Comparison of ENCODE assay signal across 25 cellular contexts in the genomic region with DNA sequence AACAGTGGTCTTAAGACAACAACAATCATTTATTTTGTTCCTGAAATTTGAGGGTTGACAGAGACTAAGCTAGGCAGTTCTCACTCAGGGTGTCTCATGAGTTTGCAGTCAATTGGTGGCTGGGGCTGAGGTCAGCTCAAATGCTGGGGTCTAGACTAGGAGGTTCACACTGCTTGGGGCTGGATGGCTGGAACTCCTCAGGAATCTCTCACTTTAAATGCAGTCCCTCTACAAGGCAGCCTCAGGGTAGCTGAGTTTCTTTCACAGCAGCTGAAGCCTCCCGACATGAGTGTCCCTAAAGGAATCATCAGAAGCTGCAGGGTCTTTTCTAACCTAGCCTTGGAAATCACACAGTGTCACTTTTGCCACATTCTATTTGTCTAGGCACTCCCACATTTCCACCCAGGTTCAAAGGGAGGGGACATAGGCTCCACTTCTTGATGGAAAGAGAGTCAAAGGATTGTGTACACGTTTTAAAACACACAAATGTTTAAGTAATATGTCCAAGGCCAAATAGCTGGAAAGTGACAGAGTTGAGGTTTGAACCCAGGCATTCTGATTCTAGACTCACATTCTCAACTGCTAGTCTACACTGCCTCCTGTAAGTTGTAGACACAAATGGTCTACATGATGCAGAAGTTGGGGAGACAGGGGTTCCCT.
"Had no signal": no experiment of that assay in that cellular context is flagged by ENCODE, and none has a peak within 500 bp of the region (broad histone marks: within the 10 kb centered on the region; RNA-seq: fewer than 3 reads in every experiment).

No MANE protein-coding gene starts in this region.

- H3K4me2 ChIP-seq: KMS-11 had no signal

- H3K27me3 ChIP-seq: SJSA1 had no signal

- ATAC-seq: activated T-helper 17 cell treated with anti-CD3 and anti-CD28 coated beads, Interleukin-2, amount 50 U/mL, for 72 hours; PC-3; SK-N-SH treated with all-trans-retinoic acid at 6 μM for 48 hours had no signal

- H3K27ac ChIP-seq: KMS-11, SJSA1 had no signal

- FAIRE-seq: RCC 7860 had no signal

- DNase-seq: activated CD4-positive, alpha-beta T cell treated with anti-CD3 and anti-CD28 coated beads for 48 hours; activated CD4-positive, alpha-beta T cell treated with anti-CD3 and anti-CD28 coated beads, Interleukin-2, amount 50 U/mL, for 4 hours; activated CD4-positive, CD25-positive, alpha-beta regulatory T cell treated with anti-CD3 and anti-CD28 coated beads, Interleukin-2, amount 50 U/mL, for 72 hours; activated CD8-positive, alpha-beta memory T cell treated with anti-CD3 and anti-CD28 coated beads for 24 hours; activated gamma-delta T cell; activated naive CD4-positive, alpha-beta T cell treated with anti-CD3 and anti-CD28 coated beads for 36 hours; activated T-cell treated with anti-CD3 and anti-CD28 coated beads, Interleukin-2, amount 50 U/mL, for 48 hours; amygdala; caudate nucleus; MV-4-11; NCI-H1092 treated with DMSO at 0.1 percent for 48 hours; NCI-H1417 treated with DMSO at 0.1 percent for 48 hours; NCI-H1694; NCI-H2029 treated with DMSO at 0.1 percent for 48 hours; NCI-H510A treated with DMSO at 0.1 percent for 48 hours; PC-3; SHP77; SW 1271 had no signal

- H3K4me1 Mint-ChIP-seq: activated T-helper 17 cell treated with anti-CD3 and anti-CD28 coated beads, Interleukin-2, amount 50 U/mL, for 72 hours had no signal

- H3K27ac Mint-ChIP-seq: activated naive CD4-positive, alpha-beta T cell treated with anti-CD3 and anti-CD28 coated beads for 36 hours; activated naive CD8-positive, alpha-beta T cell; activated T-helper 17 cell treated with anti-CD3 and anti-CD28 coated beads, Interleukin-2, amount 50 U/mL, for 72 hours; T-helper 1 cell treated with Interleukin-12 subunit alpha and Interleukin-12 subunit beta and Interleukin-4 antibody, amounts not matched to agents 30 μg/mL and 1 μg/mL, for 36 hours had no signal

- H3K36me3 ChIP-seq: SJSA1 had no signal

- H3K27me3 Mint-ChIP-seq: activated naive CD8-positive, alpha-beta T cell; activated T-helper 17 cell treated with anti-CD3 and anti-CD28 coated beads, Interleukin-2, amount 50 U/mL, for 72 hours had no signal

- H3K4me3 ChIP-seq: SJSA1 had no signal

- H3K4me3 Mint-ChIP-seq: activated naive CD4-positive, alpha-beta T cell treated with anti-CD3 and anti-CD28 coated beads for 36 hours; activated naive CD8-positive, alpha-beta T cell; activated T-helper 17 cell treated with anti-CD3 and anti-CD28 coated beads, Interleukin-2, amount 50 U/mL, for 72 hours; T-helper 1 cell treated with Interleukin-12 subunit alpha and Interleukin-12 subunit beta and Interleukin-4 antibody, amounts not matched to agents 30 μg/mL and 1 μg/mL, for 36 hours had no signal

- H3K9ac ChIP-seq: KMS-11 had no signal
